Comparison of ENCODE assay signal across 8 cellular contexts in genomic region chr22:36387914-36388864, GRCh38. TPM values are rescaled to one million over a fixed set of nuclear protein-coding genes. Genes with fewer than 3 reads are reported as not detected.
DNase-seq lines count a peak whose midpoint lies in the region; ATAC-seq and TF ChIP-seq lines count a peak whose summit lies in the region.

TSS of gene MYH9 (minus strand) at chr22:36387967. CDS start at chr22:36349236, 38,731 bp downstream.

- TF ChIP-seq CTCF in BE2C (IDR thresholded peaks at IDR 0.05; ENCODE audit: low read depth, low read length) (no peak), colonic mucosa (IDR thresholded peaks at IDR 0.05) (no peak)

- H3K4me3 ChIP-seq in BE2C (ENCODE audit: low read depth, low read length) = peak within 1 kb of the TSS; percentile 80
- peak within 1 kb of the TSS; percentile 93 for H3K4me3 ChIP-seq in colonic mucosa

- peak; percentile 67 for ATAC-seq in HG03460 (IDR thresholded peaks at IDR 0.05; ENCODE audit: unreplicated experiment)

- DNase-seq in BE2C (peak; percentile 100), GM19240 (ENCODE audit: insufficient read length, low spot score) (peak; percentile 97), NCI-H526 treated with DMSO at 0.1 percent for 48 hours (lab: John Stamatoyannopoulos, UW) (peak; percentile 98), colonic mucosa (peak; percentile 100), kidney tubule cell (ENCODE audit: low spot score) (peak; percentile 100)
- DNase-seq in activated CD4-positive, alpha-beta T cell treated with anti-CD3 and anti-CD28 coated beads, Interleukin-2, amount 10 ng/mL, durations not matched to agents 24 days and 14 days = peak; percentile 100
- DNase-seq in stimulated activated CD4-positive, alpha-beta T cell treated with anti-CD3 and anti-CD28 coated beads, Interleukin-1b, Interleukin-23, amount 100 ng/mL, for 24 hours (ENCODE audit: low read depth in 4 of 4, low spot score in 1 of 4) = peak; percentile 95 to 100 (median 98)

- H3K9ac ChIP-seq in colonic mucosa (ENCODE audit: low read depth in 2 of 2, low read length in 2 of 2) = peak within 1 kb of the TSS; percentile 94 to 95

- no peaks in the 10 kb centered on the region for H3K9me3 Mint-ChIP-seq in activated CD4-positive, alpha-beta T cell treated with anti-CD3 and anti-CD28 coated beads, Interleukin-2, amount 10 ng/mL, durations not matched to agents 24 days and 14 days

- H3K27me3 Mint-ChIP-seq in activated CD4-positive, alpha-beta T cell treated with anti-CD3 and anti-CD28 coated beads, Interleukin-2, amount 10 ng/mL, durations not matched to agents 24 days and 14 days = no peaks in the 10 kb centered on the region

- intact Hi-C loops in activated CD4-positive, alpha-beta T cell treated with anti-CD3 and anti-CD28 coated beads, Interleukin-2, amount 10 ng/mL, durations not matched to agents 24 days and 14 days (cut with micrococcal nuclease) = loop anchor here (1.0 to 5.0 kb wide), 7 partner anchors 49 to 834 kb away; partner anchors contain the start of gene EIF3D
- intact Hi-C loops in colonic mucosa (cut with DNase I) = no loop called here

- H3K27ac ChIP-seq in colonic mucosa = peak within 1 kb of the TSS; percentile 98

- H3K4me3 Mint-ChIP-seq in activated CD4-positive, alpha-beta T cell treated with anti-CD3 and anti-CD28 coated beads, Interleukin-2, amount 10 ng/mL, durations not matched to agents 24 days and 14 days = peak within 1 kb of the TSS; percentile 95

- H3K9me3 ChIP-seq in BE2C = no peaks in the 10 kb centered on the region
- H3K9me3 ChIP-seq in colonic mucosa = no peaks in the 10 kb centered on the region

- H3K4me1 ChIP-seq in BE2C (peaks cover 5% of the 10 kb centered on the region; the same call in 1 of the 2 replicates), colonic mucosa (peaks cover 7% of the 10 kb centered on the region)

- H3K4me1 Mint-ChIP-seq in activated CD4-positive, alpha-beta T cell treated with anti-CD3 and anti-CD28 coated beads, Interleukin-2, amount 10 ng/mL, durations not matched to agents 24 days and 14 days = peaks cover 33% of the 10 kb centered on the region

- H3K36me3 Mint-ChIP-seq in activated CD4-positive, alpha-beta T cell treated with anti-CD3 and anti-CD28 coated beads, Interleukin-2, amount 10 ng/mL, durations not matched to agents 24 days and 14 days (ENCODE audit: low read depth) = peaks cover 33% of the 10 kb centered on the region

- peak within 1 kb of the TSS; percentile 97 for H3K27ac Mint-ChIP-seq in activated CD4-positive, alpha-beta T cell treated with anti-CD3 and anti-CD28 coated beads, Interleukin-2, amount 10 ng/mL, durations not matched to agents 24 days and 14 days

- H3K36me3 ChIP-seq in BE2C (no peaks in the 10 kb centered on the region; the same call in 1 of the 2 replicates), colonic mucosa (no peaks in the 10 kb centered on the region)

- H3K27me3 ChIP-seq in BE2C = no peaks in the 10 kb centered on the region
- no peaks in the 10 kb centered on the region for H3K27me3 ChIP-seq in colonic mucosa

RNA-seq across cellular contexts. Expression of gene MYH9, which starts in this region (rescaled TPM):
- 101 TPM for polyA plus RNA-seq in BE2C (2012; ENCODE audit: insufficient read depth, insufficient read length, low read depth)
- total RNA-seq in activated CD4-positive, alpha-beta T cell treated with anti-CD3 and anti-CD28 coated beads, Interleukin-2, amount 10 ng/mL, durations not matched to agents 24 days and 14 days = 625 and 633 TPM in 2 replicates
- total RNA-seq in colonic mucosa = 100 to 1,000 TPM; 711 to 719 TPM

Comparison
In these comparisons a context has a peak if more than half of its experiments do, and no peak if none do; other contexts are left out.
1. Peak in every context shown above with its lines: DNase-seq, ATAC-seq, H3K4me3 ChIP-seq and H3K27ac ChIP-seq.